In the genomic region with DNA sequence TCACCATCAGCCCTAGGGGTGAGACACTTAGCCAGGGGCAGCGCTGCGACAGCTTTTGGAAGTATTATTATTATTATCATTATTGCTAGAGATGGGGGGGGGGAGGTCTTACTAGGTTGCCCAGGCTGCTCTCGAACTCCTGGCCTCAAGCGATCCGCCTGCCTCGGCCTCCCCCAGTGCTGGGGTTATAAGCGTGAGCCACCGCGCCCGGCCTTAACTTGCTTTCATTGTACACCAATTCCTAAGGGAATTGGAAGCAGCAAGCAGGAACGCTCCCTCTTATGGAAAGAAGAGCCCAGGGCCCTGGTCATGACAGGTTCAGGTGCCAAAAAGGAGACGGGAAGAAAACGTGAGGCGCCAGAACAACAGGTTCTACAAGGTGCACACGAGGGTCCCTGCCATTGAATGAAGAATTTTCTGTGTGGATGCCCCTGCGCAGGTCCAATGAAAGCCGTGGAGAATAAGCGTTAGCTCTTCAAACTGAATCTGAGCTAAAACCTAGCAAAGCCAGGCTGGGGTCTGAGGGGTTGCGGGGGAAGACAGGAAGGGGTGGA, we compare ENCODE assay signal across 8 cellular contexts. TPM values are rescaled to one million over a fixed set of nuclear protein-coding genes. Genes with fewer than 3 reads are reported as not detected.
DNase-seq lines count a peak whose midpoint lies in the region; ATAC-seq, FAIRE-seq and TF ChIP-seq lines count a peak whose summit lies in the region.

No MANE protein-coding gene starts in this region.

- no peak overlapping the region for H3K4me2 ChIP-seq in neural cell (ENCODE audit: low read length)

- no peaks in the 10 kb centered on the region for H3K9me2 ChIP-seq in neural cell (ENCODE audit: insufficient read depth, low read length)

- H2AFZ ChIP-seq in neural cell (ENCODE audit: low read depth, low read length): peak overlapping the region; percentile 83

- H3K4me3 ChIP-seq in MG63 (peak overlapping the region; percentile 99), breast epithelium (peak overlapping the region in 2 of 3 donors; percentile 88 to 98), neural cell (ENCODE audit: low read length) (peak overlapping the region; percentile 99), lower lobe of right lung (no peak overlapping the region)

- intact Hi-C loops in breast epithelium (cut with DNase I; ENCODE audit: low total_unique reads) (no loop called here), lower lobe of right lung (cut with DNase I) (no loop called here)

- H3K36me3 ChIP-seq in MG63: peaks cover 42% of the 10 kb centered on the region
- H3K36me3 ChIP-seq in breast epithelium: no peaks in the 10 kb centered on the region
- no peaks in the 10 kb centered on the region for H3K36me3 ChIP-seq in neural cell (ENCODE audit: insufficient read depth, low read length)
- peaks cover 37% of the 10 kb centered on the region for H3K36me3 ChIP-seq in lower lobe of right lung

- TF ChIP-seq CTCF in D721Med (IDR thresholded peaks at IDR 0.05; ENCODE audit: insufficient read depth, missing control alignments): no peak
- TF ChIP-seq CTCF in breast epithelium (IDR thresholded peaks at IDR 0.05): no peak
- no peak for TF ChIP-seq CTCF in neural cell (IDR thresholded peaks at IDR 0.05; ENCODE audit: poor library complexity, severe bottlenecking)
- TF ChIP-seq CTCF in lower lobe of right lung (IDR thresholded peaks at IDR 0.05): no peak

- H3K27me3 ChIP-seq in MG63 (peaks cover 28% of the 10 kb centered on the region), breast epithelium (peaks cover 0 to 24% of the 10 kb centered on the region in 2 donors), neural cell (ENCODE audit: insufficient read depth, low read depth, low read length) (no peaks in the 10 kb centered on the region), lower lobe of right lung (ENCODE audit: low read depth) (peaks cover 22% of the 10 kb centered on the region)

- ATAC-seq in HG03108 (IDR thresholded peaks at IDR 0.05; ENCODE audit: unreplicated experiment): no peak
- no peak for ATAC-seq in lower lobe of right lung

- TF ChIP-seq POLR2A in breast epithelium (IDR thresholded peaks at IDR 0.05): no peak

- H3K9me3 ChIP-seq in MG63 (no peaks in the 10 kb centered on the region; the same call in 1 of the 2 replicates), breast epithelium (no peaks in the 10 kb centered on the region), neural cell (ENCODE audit: low read length) (no peaks in the 10 kb centered on the region), lower lobe of right lung (no peaks in the 10 kb centered on the region)

- TF ChIP-seq RAD21 in neural cell (conservative IDR thresholded peaks at IDR 0.05): no peak

- no peaks in the 10 kb centered on the region for H3F3A ChIP-seq in neural cell (ENCODE audit: insufficient read depth, low read length, poor library complexity, severe bottlenecking)

- peak overlapping the region; percentile 54 for H3K9ac ChIP-seq in neural cell (ENCODE audit: low read length)

- DNase-seq in D721Med (ENCODE audit: insufficient read length, low spot score) (peak; percentile 36), MG63 (no peak), breast epithelium (ENCODE audit: low spot score in 2 of 2) (peak in 1 of 2 donors; percentile 36), OCI-M2 (lab: John Stamatoyannopoulos, UW; ENCODE audit: unreplicated experiment) (no peak), GDM1 (lab: John Stamatoyannopoulos, UW) (no peak), lower lobe of right lung (no peak)

- H3K79me2 ChIP-seq in neural cell (replicated peaks; ENCODE audit: insufficient read depth, low read length): peaks cover 27% of the 10 kb centered on the region

- H3K27ac ChIP-seq in breast epithelium (peak overlapping the region in 1 of 2 donors; percentile 96), neural cell (ENCODE audit: low read length) (peak overlapping the region; percentile 21), lower lobe of right lung (no peak overlapping the region)

- no peak for TF ChIP-seq EP300 in neural cell (conservative IDR thresholded peaks at IDR 0.05; ENCODE audit: poor library complexity, severe bottlenecking)

- FAIRE-seq in D721Med (lab: Jason Lieb, UNC): no peak

- peaks cover 0 to 16% of the 10 kb centered on the region in 2 donors for H3K4me1 ChIP-seq in breast epithelium
- peaks cover 37% of the 10 kb centered on the region for H3K4me1 ChIP-seq in lower lobe of right lung

- no peaks in the 10 kb centered on the region for H4K20me1 ChIP-seq in neural cell (ENCODE audit: insufficient read depth)

TF ChIP-seq in neural cell, 6 proteins besides CTCF, POLR2A, EP300 and RAD21:
- no peak for TF ChIP-seq POLR2AphosphoS5 (IDR thresholded peaks at IDR 0.05)
- TF ChIP-seq EZH2 (IDR thresholded peaks at IDR 0.05; ENCODE audit: borderline replicate concordance, insufficient read depth, low read length, poor library complexity, severe bottlenecking): no peak
- no peak for TF ChIP-seq MXI1 (conservative IDR thresholded peaks at IDR 0.05; ENCODE audit: poor library complexity, severe bottlenecking)
- TF ChIP-seq TAF1 (IDR thresholded peaks at IDR 0.05; ENCODE audit: low read depth): no peak

RNA-seq across cellular contexts. Expression of a gene that starts 0.5 kb away (rescaled TPM):
- total RNA-seq in MG63 (2014; rRNA removed; shearing (Covaris generic); ENCODE audit: low replicate concordance): 1,119 and 3,764 TPM in 2 replicates
- total RNA-seq in breast epithelium (100 to 1,000 TPM; 304 to 570 (median 471) TPM), lower lobe of right lung (701 TPM)
- 307 and 378 TPM in 2 replicates for polyA plus RNA-seq in neural cell
- polyA minus RNA-seq in neural cell: 115 and 142 TPM in 2 replicates

RNA-seq across cellular contexts. Expression of a gene that starts 10.4 kb away (rescaled TPM):
- 1.8 and 1.9 TPM in 2 replicates for total RNA-seq in MG63 (2014; rRNA removed; shearing (Covaris generic); ENCODE audit: low replicate concordance)
- total RNA-seq in breast epithelium (1 to 10 TPM; 4.2 to 5.9 (median 5.6) TPM), lower lobe of right lung (7.7 TPM)
- polyA plus RNA-seq in neural cell: 0.40 and 2.5 TPM in 2 replicates
- 0.46 and 2.7 TPM in 2 replicates for polyA minus RNA-seq in neural cell
